In the genomic region with DNA sequence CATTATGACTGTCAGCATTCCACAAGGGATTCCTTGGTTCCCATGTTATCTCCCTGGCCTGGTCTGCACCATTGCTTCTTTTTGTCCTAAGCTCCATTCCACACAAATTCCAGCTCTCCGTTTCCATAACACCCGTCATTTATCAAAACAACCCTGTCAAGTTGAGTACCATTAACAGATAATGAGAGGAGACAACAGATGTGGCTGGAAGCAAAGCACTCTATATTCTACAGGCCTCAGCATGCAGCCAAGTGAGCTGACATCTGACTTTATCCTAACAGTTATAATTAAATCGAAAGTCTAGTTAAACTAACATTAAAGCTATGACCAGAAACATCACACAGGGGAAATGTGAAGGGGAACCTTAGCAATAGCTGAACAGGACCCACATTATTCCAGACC, we compare ENCODE assay signal across 10 cellular contexts.
DNase-seq lines count a peak whose midpoint lies in the region; ATAC-seq, FAIRE-seq and TF ChIP-seq lines count a peak whose summit lies in the region.
"Had no signal": no experiment of that assay in that cellular context is flagged by ENCODE, and none has a peak within 500 bp of the region (broad histone marks: within the 10 kb centered on the region; RNA-seq: fewer than 3 reads in every experiment).

No MANE protein-coding gene starts in this region.

- ATAC-seq in HepG2 (no peak), right lobe of liver (no peak)
- ATAC-seq in activated CD8-positive, alpha-beta memory T cell treated with anti-CD3 and anti-CD28 coated beads, Interleukin-2, amount 10 ng/mL, durations not matched to agents 7 days and 5 days, result no peak

- H3K27me3 ChIP-seq in HepG2 (ENCODE audit: control insufficient read depth in 1 of 2, insufficient read depth in 2 of 2, low read length in 2 of 2), result no peaks in the 10 kb centered on the region; a peak in 1 of 5 replicates
- no peaks in the 10 kb centered on the region for H3K27me3 ChIP-seq in right lobe of liver
- H3K27me3 ChIP-seq in right atrium auricular region, result no peaks in the 10 kb centered on the region
- no peaks in the 10 kb centered on the region for H3K27me3 ChIP-seq in uterus

- TF ChIP-seq EP300 in HepG2 (IDR thresholded peaks at IDR 0.05; ENCODE audit: low read depth in 2 of 2, low read length in 2 of 2) (no peak), HepG2 (CRISPR knock-in tag; IDR thresholded peaks at IDR 0.05; ENCODE audit: borderline replicate concordance) (no peak)

- no TSS peak for BruUV-seq in HepG2 (replicated peaks; lab: Mats Ljungman, UMichigan)

- WGBS in HepG2 (ENCODE audit: low lambda C conversion rate), result 75% methylated on average over 3 of the region's 3 CpGs
- 66% methylated on average over 3 of the region's 3 CpGs for WGBS in right lobe of liver (ENCODE audit: insufficient coverage, low coverage, low lambda C conversion rate, missing lambda C conversion rate)

- POLR2A ChIA-PET in HepG2 (lab: Yijun Ruan, JAX), result no interaction called here

- no peak for TF ChIP-seq RAD21 in HepG2 (CRISPR knock-in tag; IDR thresholded peaks at IDR 0.05)

- H3K4me3 ChIP-seq in HepG2 (replicated peaks in 1 of 3; ENCODE audit: insufficient read depth in 1 of 3, low read depth in 2 of 3, low read length in 3 of 3) (no peak overlapping the region), right lobe of liver (no peak overlapping the region), right atrium auricular region (no peak overlapping the region), uterus (no peak overlapping the region)

- TF ChIP-seq CTCF in HepG2 (CRISPR knock-in tag; IDR thresholded peaks at IDR 0.05), result no peak
- TF ChIP-seq CTCF in right lobe of liver (IDR thresholded peaks at IDR 0.05), result no peak
- no peak for TF ChIP-seq CTCF in right atrium auricular region (IDR thresholded peaks at IDR 0.05)
- TF ChIP-seq CTCF in uterus (IDR thresholded peaks at IDR 0.05), result no peak

- H3K4me1 ChIP-seq in HepG2 (ENCODE audit: insufficient read depth, low read length) (peaks cover 76% of the 10 kb centered on the region), right lobe of liver (peaks cover 0 to 8% (median 1%) of the 10 kb centered on the region in 4 donors), right atrium auricular region (peaks cover 0 to 50% of the 10 kb centered on the region in 2 donors), uterus (peaks cover 0 to 4% of the 10 kb centered on the region in 2 donors)

- peaks cover 17% of the 10 kb centered on the region for H3K4me1 Mint-ChIP-seq in activated CD8-positive, alpha-beta memory T cell treated with anti-CD3 and anti-CD28 coated beads, Interleukin-2, amount 10 ng/mL, durations not matched to agents 7 days and 5 days

- no peaks in the 10 kb centered on the region for H3K9me3 Mint-ChIP-seq in activated CD8-positive, alpha-beta memory T cell treated with anti-CD3 and anti-CD28 coated beads, Interleukin-2, amount 10 ng/mL, durations not matched to agents 7 days and 5 days (ENCODE audit: low read depth)

- H3K4me3 Mint-ChIP-seq in activated CD8-positive, alpha-beta memory T cell treated with anti-CD3 and anti-CD28 coated beads, Interleukin-2, amount 10 ng/mL, durations not matched to agents 7 days and 5 days, result no peak overlapping the region

- no peaks in the 10 kb centered on the region for H3K36me3 ChIP-seq in HepG2 (replicated peaks in 1 of 2; ENCODE audit: control insufficient read depth in 1 of 2, insufficient read depth in 2 of 2, low read length in 2 of 2)
- H3K36me3 ChIP-seq in right lobe of liver, result no peaks in the 10 kb centered on the region
- no peaks in the 10 kb centered on the region for H3K36me3 ChIP-seq in right atrium auricular region
- no peaks in the 10 kb centered on the region for H3K36me3 ChIP-seq in uterus

- no peak overlapping the region for H2AFZ ChIP-seq in HepG2 (ENCODE audit: low read length)

- TF ChIP-seq POLR2A in HepG2 (IDR thresholded peaks at IDR 0.05; ENCODE audit: insufficient read depth in 1 of 2, low read depth in 2 of 2, low read length in 2 of 2) (no peak), right lobe of liver (IDR thresholded peaks at IDR 0.05) (no peak), uterus (IDR thresholded peaks at IDR 0.05) (no peak)

- H3K79me2 ChIP-seq in HepG2 (ENCODE audit: insufficient read depth, low read length), result peaks cover 77% of the 10 kb centered on the region

- intact Hi-C loops in HepG2 (cut with micrococcal nuclease; ENCODE audit: unreplicated experiment), result loop anchor here (10.0 kb wide), 1 partner anchor 332 kb away; no protein-coding TSS in a partner anchor
- intact Hi-C loops in right lobe of liver (cut with DNase I), result no loop called here
- intact Hi-C loops in uterus (cut with DNase I; ENCODE audit: low total_unique reads), result no loop called here

- H3K9me3 ChIP-seq in HepG2 (ENCODE audit: low read length), result no peaks in the 10 kb centered on the region
- H3K9me3 ChIP-seq in right lobe of liver, result no peaks in the 10 kb centered on the region
- H3K9me3 ChIP-seq in right atrium auricular region, result no peaks in the 10 kb centered on the region
- no peaks in the 10 kb centered on the region for H3K9me3 ChIP-seq in uterus

- DNase-seq in HepG2 (ENCODE audit: low spot score) (peak; percentile 54), right lobe of liver (no peak), NCI-H82 treated with DMSO at 0.1 percent for 48 hours (lab: John Stamatoyannopoulos, UW; ENCODE audit: unreplicated experiment) (peak; percentile 98), right atrium auricular region (ENCODE audit: low spot score) (no peak), uterus (no peak), NCI-H1048 (lab: John Stamatoyannopoulos, UW) (no peak)
- DNase-seq in stimulated activated CD4-positive, alpha-beta T cell treated with anti-CD3 and anti-CD28 coated beads, Interleukin-4, amount 100 ng/mL, for 1 hour, result no peak
- DNase-seq in activated CD8-positive, alpha-beta memory T cell treated with anti-CD3 and anti-CD28 coated beads, Interleukin-2, amount 10 ng/mL, durations not matched to agents 7 days and 5 days, result no peak
- DNase-seq: RPMI8226 had no signal

- H3K36me3 Mint-ChIP-seq in activated CD8-positive, alpha-beta memory T cell treated with anti-CD3 and anti-CD28 coated beads, Interleukin-2, amount 10 ng/mL, durations not matched to agents 7 days and 5 days, result peaks cover 4% of the 10 kb centered on the region

- no peak for FAIRE-seq in HepG2 (lab: Jason Lieb, UNC)

- no peak overlapping the region for H3K27ac Mint-ChIP-seq in activated CD8-positive, alpha-beta memory T cell treated with anti-CD3 and anti-CD28 coated beads, Interleukin-2, amount 10 ng/mL, durations not matched to agents 7 days and 5 days

- H3K27ac ChIP-seq in HepG2 (ENCODE audit: extremely low read length, insufficient read depth, low read length) (peak overlapping the region; percentile 12), right lobe of liver (no peak overlapping the region), right atrium auricular region (peak overlapping the region; percentile 57 to 71), uterus (peak overlapping the region; percentile 2 to 34)
- H3K27ac ChIP-seq: epithelial cell of prostate had no signal

- CTCF ChIA-PET in HepG2 (lab: Yijun Ruan, JAX; ENCODE audit: low intra/inter-chr PET ratio, low total read pairs), result no interaction called here
- CTCF ChIA-PET in activated CD8-positive, alpha-beta memory T cell treated with anti-CD3 and anti-CD28 coated beads, Interleukin-2, amount 10 ng/mL, durations not matched to agents 7 days and 5 days (lab: Charles Lee), result interaction anchor here (0.7 to 1.8 kb wide), 4 partner anchors 10 to 276 kb away, joined by 3 to 5 read pairs (median 3); no protein-coding TSS in a partner anchor

- H4K20me1 ChIP-seq in HepG2 (ENCODE audit: insufficient read depth, low read length), result no peaks in the 10 kb centered on the region

- H3K9ac ChIP-seq in HepG2 (ENCODE audit: insufficient read depth, low read depth, low read length), result no peak overlapping the region

- in situ Hi-C loops in HepG2 (cut with HindIII; ENCODE audit: extremely low pct_ligation_motif_present, low pct_unique_long_range_greater_than_20kb), result no loop called here

- peaks cover 22% of the 10 kb centered on the region for H3K27me3 Mint-ChIP-seq in activated CD8-positive, alpha-beta memory T cell treated with anti-CD3 and anti-CD28 coated beads, Interleukin-2, amount 10 ng/mL, durations not matched to agents 7 days and 5 days

- no peak overlapping the region for H3K4me2 ChIP-seq in HepG2 (ENCODE audit: low read depth, low read length)

TF ChIP-seq in HepG2, 621 proteins besides CTCF, POLR2A, EP300 and RAD21 (continues in another document):
- TF ChIP-seq, protein P1, sequence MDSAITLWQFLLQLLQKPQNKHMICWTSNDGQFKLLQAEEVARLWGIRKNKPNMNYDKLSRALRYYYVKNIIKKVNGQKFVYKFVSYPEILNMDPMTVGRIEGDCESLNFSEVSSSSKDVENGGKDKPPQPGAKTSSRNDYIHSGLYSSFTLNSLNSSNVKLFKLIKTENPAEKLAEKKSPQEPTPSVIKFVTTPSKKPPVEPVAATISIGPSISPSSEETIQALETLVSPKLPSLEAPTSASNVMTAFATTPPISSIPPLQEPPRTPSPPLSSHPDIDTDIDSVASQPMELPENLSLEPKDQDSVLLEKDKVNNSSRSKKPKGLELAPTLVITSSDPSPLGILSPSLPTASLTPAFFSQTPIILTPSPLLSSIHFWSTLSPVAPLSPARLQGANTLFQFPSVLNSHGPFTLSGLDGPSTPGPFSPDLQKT (CRISPR knock-in tag; IDR thresholded peaks at IDR 0.05; ENCODE audit: borderline replicate concordance), result no peak
- TF ChIP-seq, protein P2, sequence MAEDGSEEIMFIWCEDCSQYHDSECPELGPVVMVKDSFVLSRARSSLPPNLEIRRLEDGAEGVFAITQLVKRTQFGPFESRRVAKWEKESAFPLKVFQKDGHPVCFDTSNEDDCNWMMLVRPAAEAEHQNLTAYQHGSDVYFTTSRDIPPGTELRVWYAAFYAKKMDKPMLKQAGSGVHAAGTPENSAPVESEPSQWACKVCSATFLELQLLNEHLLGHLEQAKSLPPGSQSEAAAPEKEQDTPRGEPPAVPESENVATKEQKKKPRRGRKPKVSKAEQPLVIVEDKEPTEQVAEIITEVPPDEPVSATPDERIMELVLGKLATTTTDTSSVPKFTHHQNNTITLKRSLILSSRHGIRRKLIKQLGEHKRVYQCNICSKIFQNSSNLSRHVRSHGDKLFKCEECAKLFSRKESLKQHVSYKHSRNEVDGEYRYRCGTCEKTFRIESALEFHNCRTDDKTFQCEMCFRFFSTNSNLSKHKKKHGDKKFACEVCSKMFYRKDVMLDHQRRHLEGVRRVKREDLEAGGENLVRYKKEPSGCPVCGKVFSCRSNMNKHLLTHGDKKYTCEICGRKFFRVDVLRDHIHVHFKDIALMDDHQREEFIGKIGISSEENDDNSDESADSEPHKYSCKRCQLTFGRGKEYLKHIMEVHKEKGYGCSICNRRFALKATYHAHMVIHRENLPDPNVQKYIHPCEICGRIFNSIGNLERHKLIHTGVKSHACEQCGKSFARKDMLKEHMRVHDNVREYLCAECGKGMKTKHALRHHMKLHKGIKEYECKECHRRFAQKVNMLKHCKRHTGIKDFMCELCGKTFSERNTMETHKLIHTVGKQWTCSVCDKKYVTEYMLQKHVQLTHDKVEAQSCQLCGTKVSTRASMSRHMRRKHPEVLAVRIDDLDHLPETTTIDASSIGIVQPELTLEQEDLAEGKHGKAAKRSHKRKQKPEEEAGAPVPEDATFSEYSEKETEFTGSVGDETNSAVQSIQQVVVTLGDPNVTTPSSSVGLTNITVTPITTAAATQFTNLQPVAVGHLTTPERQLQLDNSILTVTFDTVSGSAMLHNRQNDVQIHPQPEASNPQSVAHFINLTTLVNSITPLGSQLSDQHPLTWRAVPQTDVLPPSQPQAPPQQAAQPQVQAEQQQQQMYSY (CRISPR knock-in tag; IDR thresholded peaks at IDR 0.05), result peak; percentile 93

Comparison
In these comparisons a context has a peak if more than half of its experiments do, and no peak if none do; other contexts are left out.
1. DNase-seq: peak in HepG2 (single experiment) and NCI-H82 treated with DMSO at 0.1 percent for 48 hours (single experiment); none in right lobe of liver (0 of 3), right atrium auricular region (single experiment), uterus (0 of 2), stimulated activated CD4-positive, alpha-beta T cell treated with anti-CD3 and anti-CD28 coated beads, Interleukin-4, amount 100 ng/mL, for 1 hour (single experiment), activated CD8-positive, alpha-beta memory T cell treated with anti-CD3 and anti-CD28 coated beads, Interleukin-2, amount 10 ng/mL, durations not matched to agents 7 days and 5 days (single experiment) and NCI-H1048 (single experiment).
2. H3K27ac ChIP-seq: peak in HepG2 (single experiment), right atrium auricular region (2 of 2) and uterus (2 of 2); none in right lobe of liver (0 of 3).